2 cellular contexts compared by ENCODE assay signal in genomic region chr1:201385299-201385891, GRCh38.
TF ChIP-seq lines count a peak whose summit lies in the region.

No MANE protein-coding gene starts in this region.

TF ChIP-seq in Ishikawa, 13 proteins besides CTCF, POLR2A, EP300 and RAD21 (continued from another document):
- TF ChIP-seq USF1 (IDR thresholded peaks at IDR 0.05) (no peak), REST (IDR thresholded peaks at IDR 0.05; ENCODE audit: low read depth) (no peak), MAX (IDR thresholded peaks at IDR 0.05) (no peak), ZBTB7A (IDR thresholded peaks at IDR 0.05; ENCODE audit: low read depth) (no peak), TAF1 (IDR thresholded peaks at IDR 0.05; ENCODE audit: low read depth) (no peak), TCF12 (IDR thresholded peaks at IDR 0.05; ENCODE audit: low read depth) (no peak)

TF ChIP-seq in K562, 482 proteins besides CTCF, POLR2A, EP300 and RAD21 (continued from another document):
- TF ChIP-seq CTCFL (IDR thresholded peaks at IDR 0.05; ENCODE audit: borderline replicate concordance, insufficient read depth, low read depth, low read length, poor library complexity, severe bottlenecking) (peak; percentile 50), XRCC5 (IDR thresholded peaks at IDR 0.05; ENCODE audit: low read depth, low read length) (peak; percentile 54; the same call in 1 of the 2 replicates), MIER1 (IDR thresholded peaks at IDR 0.05; ENCODE audit: low read depth) (no peak), SMC3 (conservative IDR thresholded peaks at IDR 0.05; ENCODE audit: insufficient read depth, low read depth, low read length) (peak; percentile 37; the same call in 1 of the 2 replicates), KLF16 (IDR thresholded peaks at IDR 0.05) (0 out of 2 replicates have a peak, but pooled peaks have one; percentile 44), TFAP4 (CRISPR knock-in tag; IDR thresholded peaks at IDR 0.05; ENCODE audit: borderline replicate concordance) (0 out of 2 replicates have a peak, but pooled peaks have one; percentile 9), ZNF232 (CRISPR knock-in tag; IDR thresholded peaks at IDR 0.05) (0 out of 2 replicates have a peak, but pooled peaks have one; percentile 41), PRMT5 (CRISPR knock-in tag; IDR thresholded peaks at IDR 0.05) (no peak)
